In the genomic region with DNA sequence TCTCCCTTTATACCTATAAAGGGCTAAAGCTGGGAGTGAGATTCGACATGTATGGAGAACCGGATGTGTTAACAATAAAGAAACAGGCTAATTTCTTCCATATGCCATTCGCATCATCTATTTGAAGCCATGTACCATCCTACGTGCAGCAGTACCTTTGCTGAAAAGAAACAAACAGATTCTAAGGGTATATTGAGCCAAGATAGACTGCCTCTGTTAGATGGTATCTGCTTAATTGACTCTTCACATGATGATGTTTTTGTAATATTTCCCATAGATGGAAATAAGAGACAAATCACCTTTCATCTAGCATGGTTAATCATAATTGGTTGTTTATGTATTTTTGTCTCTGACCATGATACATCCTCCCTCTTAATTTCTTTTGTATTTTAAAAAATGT, we compare ENCODE assay signal across 8 cellular contexts. TPM values are rescaled to one million over a fixed set of nuclear protein-coding genes. Genes with fewer than 3 reads are reported as not detected.
"Had no signal": no experiment of that assay in that cellular context is flagged by ENCODE, and none has a peak within 500 bp of the region (broad histone marks: within the 10 kb centered on the region; RNA-seq: fewer than 3 reads in every experiment).

No MANE protein-coding gene starts in this region.

- H3K27ac ChIP-seq: HL-60 had no signal

- ATAC-seq: HepG2, K562 had no signal

- H3K4me3 ChIP-seq: K562 had no signal

- DNase-seq: IMR-90, KBM-7 had no signal

RNA-seq across cellular contexts. Expression of a gene that starts 32.1 kb away (rescaled TPM):
- total RNA-seq: HepG2, HT-29, HT1080, IMR-90, K562 had no signal
- polyA plus RNA-seq: IgD-negative memory B cell, IMR-90, K562 had no signal
